1 cellular context compared by ENCODE assay signal in the genomic region with DNA sequence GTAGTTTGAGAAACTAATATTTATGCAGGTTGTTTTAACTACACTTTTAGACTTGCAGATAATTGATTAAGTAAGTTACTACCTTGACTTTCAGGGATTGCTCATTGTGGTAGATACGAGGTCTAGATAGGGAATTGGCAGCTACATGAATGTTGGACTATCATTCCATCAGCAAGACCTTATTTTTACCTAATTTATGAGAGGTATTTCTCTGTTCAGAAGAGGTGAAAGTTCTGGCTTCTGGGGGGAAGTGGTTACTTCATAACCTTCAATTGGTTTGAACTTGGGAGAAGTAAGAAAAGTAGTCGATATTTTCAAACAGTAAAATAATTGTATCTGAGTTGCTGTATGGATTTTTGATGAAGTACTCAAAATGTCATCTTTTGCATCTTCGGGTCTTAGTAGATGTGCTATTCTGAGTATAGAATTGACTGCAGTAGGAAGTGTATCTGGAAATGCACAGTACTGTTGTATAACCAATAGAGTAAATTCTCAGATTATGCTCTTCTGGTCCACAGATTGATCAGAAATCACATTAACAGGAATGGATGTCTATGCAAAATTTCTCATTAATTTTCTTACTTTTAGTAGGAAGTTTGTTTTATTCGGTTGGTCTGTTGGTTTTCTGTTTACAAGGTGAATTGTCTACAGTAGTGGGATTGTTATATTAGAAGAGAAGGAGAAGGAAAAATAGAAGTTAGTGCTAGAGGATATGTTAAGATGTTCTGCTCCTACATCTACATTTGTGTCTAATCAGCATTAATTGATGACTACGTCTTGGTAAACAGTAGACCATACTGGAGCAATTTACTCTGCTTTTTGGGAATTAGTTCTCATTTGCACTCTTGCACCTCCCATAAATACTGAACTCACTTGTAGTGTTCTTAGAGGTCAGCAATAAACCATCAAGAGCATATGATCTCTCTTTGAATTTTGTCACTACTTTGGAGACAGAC.
TF ChIP-seq lines count a peak whose summit lies in the region.

No MANE protein-coding gene starts in this region.

TF ChIP-seq in HCT116, 20 proteins besides CTCF, POLR2A, EP300 and RAD21 (continued from another document):
- TF ChIP-seq, protein P1, sequence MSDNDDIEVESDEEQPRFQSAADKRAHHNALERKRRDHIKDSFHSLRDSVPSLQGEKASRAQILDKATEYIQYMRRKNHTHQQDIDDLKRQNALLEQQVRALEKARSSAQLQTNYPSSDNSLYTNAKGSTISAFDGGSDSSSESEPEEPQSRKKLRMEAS (IDR thresholded peaks at IDR 0.05) = no peak
- TF ChIP-seq, protein P2, sequence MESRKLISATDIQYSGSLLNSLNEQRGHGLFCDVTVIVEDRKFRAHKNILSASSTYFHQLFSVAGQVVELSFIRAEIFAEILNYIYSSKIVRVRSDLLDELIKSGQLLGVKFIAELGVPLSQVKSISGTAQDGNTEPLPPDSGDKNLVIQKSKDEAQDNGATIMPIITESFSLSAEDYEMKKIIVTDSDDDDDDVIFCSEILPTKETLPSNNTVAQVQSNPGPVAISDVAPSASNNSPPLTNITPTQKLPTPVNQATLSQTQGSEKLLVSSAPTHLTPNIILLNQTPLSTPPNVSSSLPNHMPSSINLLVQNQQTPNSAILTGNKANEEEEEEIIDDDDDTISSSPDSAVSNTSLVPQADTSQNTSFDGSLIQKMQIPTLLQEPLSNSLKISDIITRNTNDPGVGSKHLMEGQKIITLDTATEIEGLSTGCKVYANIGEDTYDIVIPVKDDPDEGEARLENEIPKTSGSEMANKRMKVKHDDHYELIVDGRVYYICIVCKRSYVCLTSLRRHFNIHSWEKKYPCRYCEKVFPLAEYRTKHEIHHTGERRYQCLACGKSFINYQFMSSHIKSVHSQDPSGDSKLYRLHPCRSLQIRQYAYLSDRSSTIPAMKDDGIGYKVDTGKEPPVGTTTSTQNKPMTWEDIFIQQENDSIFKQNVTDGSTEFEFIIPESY (IDR thresholded peaks at IDR 0.05; ENCODE audit: extremely low read depth, insufficient replicate concordance, low read length) = no peak
